Comparison of ENCODE assay signal across 21 cellular contexts in genomic region chr7:102326156-102326914, GRCh38. TPM values are rescaled to one million over a fixed set of nuclear protein-coding genes. Genes with fewer than 3 reads are reported as not detected.
DNase-seq lines count a peak whose midpoint lies in the region; ATAC-seq and TF ChIP-seq lines count a peak whose summit lies in the region.
"Had no signal": no experiment of that assay in that cellular context is flagged by ENCODE, and none has a peak within 500 bp of the region (broad histone marks: within the 10 kb centered on the region; RNA-seq: fewer than 3 reads in every experiment).

No MANE protein-coding gene starts in this region.

- H3K27me3 ChIP-seq in OCI-LY1 (ENCODE audit: insufficient read depth, low read length): no peaks in the 10 kb centered on the region
- peaks cover 0 to 7% (median 2%) of the 10 kb centered on the region in 9 donors for H3K27me3 ChIP-seq in heart left ventricle
- H3K27me3 ChIP-seq: MG63 had no signal

- H3K9me3 ChIP-seq in OCI-LY1 (ENCODE audit: low read length): no peaks in the 10 kb centered on the region
- H3K9me3 ChIP-seq in heart left ventricle: no peaks in the 10 kb centered on the region
- H3K9me3 ChIP-seq: MG63 had no signal

- H3K4me1 ChIP-seq in OCI-LY1 (ENCODE audit: insufficient read depth, low read length, severe bottlenecking): peaks cover 94% of the 10 kb centered on the region
- H3K4me1 ChIP-seq in heart left ventricle: peaks cover 0 to 6% (median 0%) of the 10 kb centered on the region in 12 donors

- TF ChIP-seq CTCF in GM13977 (IDR thresholded peaks at IDR 0.05; ENCODE audit: extremely low read depth, insufficient read depth, missing control alignments) (no peak), OCI-LY1 (IDR thresholded peaks at IDR 0.05; ENCODE audit: low read length) (no peak), heart left ventricle (IDR thresholded peaks at IDR 0.05) (no peak)

- 0 out of 2 replicates have a peak, but pooled peaks cover 6% of the 10 kb centered on the region for H3K79me2 ChIP-seq in OCI-LY1 (ENCODE audit: insufficient read depth, low read length)

- in situ Hi-C loops in GM13977 (cut with MboI; ENCODE audit: low pct_unique_long_range_greater_than_20kb, low sequenced_read_pairs, unreplicated experiment): no loop called here

- no peaks in the 10 kb centered on the region for H3K9me2 ChIP-seq in OCI-LY1 (ENCODE audit: low read depth, low read length)

- H3K4me3 ChIP-seq in OCI-LY1 (ENCODE audit: low read depth, low read length, poor library complexity, severe bottlenecking) (peak overlapping the region; percentile 84), heart left ventricle (no peak overlapping the region)
- H3K4me3 ChIP-seq: GM12878, MG63 had no signal

- H3K9ac ChIP-seq in OCI-LY1 (ENCODE audit: low read length): peak overlapping the region; percentile 97

- H3K27ac ChIP-seq in OCI-LY1 (ENCODE audit: low read depth, low read length, poor library complexity, severe bottlenecking) (peak overlapping the region; percentile 99), heart left ventricle (no peak overlapping the region)

- DNase-seq in GM13977 (ENCODE audit: low spot score): peak; percentile 2
- peak; percentile 2 for DNase-seq in iPS-NIHi7 (ENCODE audit: extremely low spot score)
- DNase-seq in HCEC 1CT: no peak
- no peak for DNase-seq in heart left ventricle
- DNase-seq in ureter (ENCODE audit: low spot score): no peak
- DNase-seq in activated effector memory CD4-positive, alpha-beta T cell treated with anti-CD3 and anti-CD28 coated beads, Interleukin-2, amount 50 U/mL, for 16 hours: no peak
- DNase-seq: GDM1, Kasumi-1, MG63, NCI-H1092, NCI-H146, NCI-H2081, NCI-H2171 treated with DMSO at 0.1 percent for 48 hours, NCI-H446 treated with DMSO at 0.1 percent for 48 hours, NCI-H69, SIG-M5 had no signal

- intact Hi-C loops in heart left ventricle (cut with DNase I): no loop called here

- 90 to 93% (median 92%) methylated on average over 12 of the region's 12 CpGs for WGBS in heart left ventricle, 4 donors

- peaks cover 56% of the 10 kb centered on the region for H3K36me3 ChIP-seq in OCI-LY1 (ENCODE audit: insufficient read depth, low read length)
- H3K36me3 ChIP-seq in heart left ventricle: no peaks in the 10 kb centered on the region
- H3K36me3 ChIP-seq: MG63 had no signal

- no peaks in the 10 kb centered on the region for H4K20me1 ChIP-seq in OCI-LY1 (ENCODE audit: insufficient read depth, low read length)

- 0 out of 2 replicates have a peak, but pooled peaks cover 7% of the 10 kb centered on the region for H3F3A ChIP-seq in OCI-LY1 (ENCODE audit: insufficient read depth, low read length)

- no peak for ATAC-seq in heart left ventricle
- ATAC-seq: GM12878, HCT116 had no signal

- no peak for TF ChIP-seq POLR2A in heart left ventricle (IDR thresholded peaks at IDR 0.05)

- peak overlapping the region; percentile 95 for H3K4me2 ChIP-seq in OCI-LY1 (ENCODE audit: low read length)

- H2AFZ ChIP-seq in OCI-LY1 (ENCODE audit: low read length): no peak overlapping the region

RNA-seq across cellular contexts. Expression of gene SPDYE6, which starts 29.9 kb away (rescaled TPM):
- not detected for total RNA-seq in heart left ventricle
- polyA plus RNA-seq in heart left ventricle: under 1 TPM in 1 of 2 donors, not detected in 1; 0.15 TPM
- not detected for total RNA-seq in ureter
- total RNA-seq: Daoy; GM12878; T-helper 1 cell treated with Interleukin-12 subunit alpha and Interleukin-12 subunit beta and Interleukin-4 antibody, amounts not matched to agents 30 ng/mL and 1 ng/mL, for 36 hours had no signal

RNA-seq across cellular contexts. Expression of gene SH2B2, which starts 39.7 kb away (rescaled TPM):
- total RNA-seq in heart left ventricle (1 to 10 TPM in 8 of 9 donors, under 1 TPM in 1; 1.00 to 5.7 (median 2.5) TPM), ureter (6.1 TPM)
- polyA plus RNA-seq in heart left ventricle: 1 to 10 TPM in 1 of 2 donors, under 1 TPM in 1; 0.50 to 2.2 TPM

Comparison
In these comparisons a context has a peak if more than half of its experiments do, and no peak if none do; other contexts are left out.
1. DNase-seq: peak in GM13977 (single experiment) and iPS-NIHi7 (single experiment); none in HCEC 1CT (single experiment), heart left ventricle (0 of 5), ureter (single experiment) and activated effector memory CD4-positive, alpha-beta T cell treated with anti-CD3 and anti-CD28 coated beads, Interleukin-2, amount 50 U/mL, for 16 hours (single experiment).